2 cellular contexts compared by ENCODE assay signal in genomic region chr10:103727991-103728689, GRCh38.
TF ChIP-seq lines count a peak whose summit lies in the region.

No MANE protein-coding gene starts in this region.

TF ChIP-seq in H1, 55 proteins besides CTCF, POLR2A, EP300 and RAD21:
- TF ChIP-seq JUN (IDR thresholded peaks at IDR 0.05; ENCODE audit: low read depth, low read length), result no peak
- no peak for TF ChIP-seq SUZ12 (IDR thresholded peaks at IDR 0.05; ENCODE audit: low read length)
- no peak for TF ChIP-seq BCL11A (IDR thresholded peaks at IDR 0.05; ENCODE audit: low read depth in 2 of 2, low read length in 2 of 2)
- no peak for TF ChIP-seq CBX8 (IDR thresholded peaks at IDR 0.05; ENCODE audit: borderline replicate concordance, low read depth, low read length)
- no peak for TF ChIP-seq PHF8 (conservative IDR thresholded peaks at IDR 0.05; ENCODE audit: low read depth, low read length)
- TF ChIP-seq SIX5 (IDR thresholded peaks at IDR 0.05; ENCODE audit: low read depth, low read length), result no peak
- TF ChIP-seq SP1 (IDR thresholded peaks at IDR 0.05; ENCODE audit: low read depth, low read length), result no peak

TF ChIP-seq in HEK293T, 16 proteins besides CTCF, POLR2A, EP300 and RAD21:
- TF ChIP-seq NFRKB (IDR thresholded peaks at IDR 0.05), result no peak
- no peak for TF ChIP-seq BHLHE40 (IDR thresholded peaks at IDR 0.05; ENCODE audit: borderline replicate concordance)
